Comparison of ENCODE assay signal across 8 cellular contexts in genomic region chr9:133458643-133459312, GRCh38. TPM values are rescaled to one million over a fixed set of nuclear protein-coding genes. Genes with fewer than 3 reads are reported as not detected.
DNase-seq lines count a peak whose midpoint lies in the region; ATAC-seq, FAIRE-seq and TF ChIP-seq lines count a peak whose summit lies in the region.

No MANE protein-coding gene starts in this region.

- H3K4me1 Mint-ChIP-seq in activated naive CD8-positive, alpha-beta T cell (ENCODE audit: low read depth) = peaks cover 6% of the 10 kb centered on the region
- H3K4me1 Mint-ChIP-seq in activated naive CD8-positive, alpha-beta T cell treated with anti-CD3 and anti-CD28 coated beads, Interleukin-2, amount 50 U/mL, for 24 hours = peaks cover 2% of the 10 kb centered on the region

- peak overlapping the region in 1 of 2 donors; percentile 65 for H3K9ac ChIP-seq in kidney (ENCODE audit: low read length in 2 of 2)

- H3K27me3 ChIP-seq in upper lobe of right lung = no peaks in the 10 kb centered on the region

- no peaks in the 10 kb centered on the region for H3K9me3 Mint-ChIP-seq in activated naive CD8-positive, alpha-beta T cell (ENCODE audit: low read depth)
- H3K9me3 Mint-ChIP-seq in activated naive CD8-positive, alpha-beta T cell treated with anti-CD3 and anti-CD28 coated beads, Interleukin-2, amount 50 U/mL, for 24 hours = no peaks in the 10 kb centered on the region

- no peaks in the 10 kb centered on the region for H3K9me3 ChIP-seq in kidney (ENCODE audit: control insufficient read depth in 1 of 2, low read length in 2 of 2)
- no peaks in the 10 kb centered on the region for H3K9me3 ChIP-seq in upper lobe of right lung

- ATAC-seq in activated naive CD8-positive, alpha-beta T cell treated with anti-CD3 and anti-CD28 coated beads, Interleukin-2, amount 50 U/mL, for 24 hours = no peak
- ATAC-seq in upper lobe of right lung (no peak), GM21723 (IDR thresholded peaks at IDR 0.05; ENCODE audit: unreplicated experiment) (no peak), HG02970 (IDR thresholded peaks at IDR 0.05; ENCODE audit: low FRiP score, unreplicated experiment) (no peak)

- H3K4me3 ChIP-seq in WI38 (ENCODE audit: low read depth, low read length) (peak overlapping the region; percentile 71; the same call in 1 of the 2 replicates), kidney (ENCODE audit: low read length in 2 of 2) (peak overlapping the region; percentile 15 to 80), upper lobe of right lung (peak overlapping the region; percentile 59)

- H3K36me3 Mint-ChIP-seq in activated naive CD8-positive, alpha-beta T cell = no peaks in the 10 kb centered on the region
- H3K36me3 Mint-ChIP-seq in activated naive CD8-positive, alpha-beta T cell treated with anti-CD3 and anti-CD28 coated beads, Interleukin-2, amount 50 U/mL, for 24 hours (ENCODE audit: low read depth) = no peaks in the 10 kb centered on the region

- H3K27ac Mint-ChIP-seq in activated naive CD8-positive, alpha-beta T cell = no peak overlapping the region
- no peak overlapping the region for H3K27ac Mint-ChIP-seq in activated naive CD8-positive, alpha-beta T cell treated with anti-CD3 and anti-CD28 coated beads, Interleukin-2, amount 50 U/mL, for 24 hours

- TF ChIP-seq CTCF in WI38 (IDR thresholded peaks at IDR 0.05; ENCODE audit: low read depth, low read length) (no peak), kidney (IDR thresholded peaks at IDR 0.05; ENCODE audit: borderline replicate concordance, extremely low read depth, insufficient read depth) (no peak), upper lobe of right lung (IDR thresholded peaks at IDR 0.05) (no peak)

- FAIRE-seq in kidney (lab: Jason Lieb, UNC) = no peak

- no peaks in the 10 kb centered on the region for H3K27me3 Mint-ChIP-seq in activated naive CD8-positive, alpha-beta T cell
- H3K27me3 Mint-ChIP-seq in activated naive CD8-positive, alpha-beta T cell treated with anti-CD3 and anti-CD28 coated beads, Interleukin-2, amount 50 U/mL, for 24 hours = no peaks in the 10 kb centered on the region

- H3K4me1 ChIP-seq in kidney (ENCODE audit: control insufficient read depth in 1 of 2, insufficient read depth in 1 of 2, low read depth in 1 of 2, low read length in 2 of 2) (peaks cover 6 to 20% of the 10 kb centered on the region in 2 donors), upper lobe of right lung (peaks cover 13% of the 10 kb centered on the region)

- H3K27ac ChIP-seq in kidney (ENCODE audit: low read depth in 2 of 2, low read length in 2 of 2) = no peak overlapping the region
- H3K27ac ChIP-seq in upper lobe of right lung = peak overlapping the region; percentile 89

- peaks cover 0 to 3% of the 10 kb centered on the region in 2 donors for H3K36me3 ChIP-seq in kidney (ENCODE audit: control insufficient read depth in 1 of 2, insufficient read depth in 2 of 2, low read length in 2 of 2)
- no peaks in the 10 kb centered on the region for H3K36me3 ChIP-seq in upper lobe of right lung

- intact Hi-C loops in kidney (cut with DNase I) (no loop called here), upper lobe of right lung (cut with DNase I) (no loop called here)

- DNase-seq in activated naive CD8-positive, alpha-beta T cell treated with anti-CD3 and anti-CD28 coated beads, Interleukin-2, amount 50 U/mL, for 24 hours = no peak
- DNase-seq in kidney = peak; percentile 73
- no peak for DNase-seq in upper lobe of right lung
- no peak for DNase-seq in cerebellar nuclear complex (lab: John Stamatoyannopoulos, UW)

- peak overlapping the region; percentile 82 for H3K4me3 Mint-ChIP-seq in activated naive CD8-positive, alpha-beta T cell
- H3K4me3 Mint-ChIP-seq in activated naive CD8-positive, alpha-beta T cell treated with anti-CD3 and anti-CD28 coated beads, Interleukin-2, amount 50 U/mL, for 24 hours = no peak overlapping the region

RNA-seq across cellular contexts. Expression of gene CACFD1, which starts 1.0 kb away (rescaled TPM):
- total RNA-seq in kidney (37.3 TPM), upper lobe of right lung (39.8 TPM)
- polyA plus RNA-seq in kidney (ENCODE audit: insufficient read depth, low read depth, low replicate concordance) = 37.8 TPM

RNA-seq across cellular contexts. Expression of gene SLC2A6, which starts 20.1 kb away (rescaled TPM):
- total RNA-seq in kidney = 5.8 TPM
- 2.5 TPM for polyA plus RNA-seq in kidney (ENCODE audit: insufficient read depth, low read depth, low replicate concordance)
- total RNA-seq in upper lobe of right lung = 11.4 TPM

RNA-seq across cellular contexts. Expression of gene ADAMTS13, which starts 36.6 kb away (rescaled TPM):
- total RNA-seq in kidney (3.1 TPM), upper lobe of right lung (2.0 TPM)
- 3.6 TPM for polyA plus RNA-seq in kidney (ENCODE audit: insufficient read depth, low read depth, low replicate concordance)

RNA-seq across cellular contexts. Expression of gene REXO4, which starts 41.0 kb away (rescaled TPM):
- total RNA-seq in kidney (17.5 TPM), upper lobe of right lung (22.6 TPM)
- polyA plus RNA-seq in kidney (ENCODE audit: insufficient read depth, low read depth, low replicate concordance) = 18.6 TPM
